20 cellular contexts compared by ENCODE assay signal in the genomic region with DNA sequence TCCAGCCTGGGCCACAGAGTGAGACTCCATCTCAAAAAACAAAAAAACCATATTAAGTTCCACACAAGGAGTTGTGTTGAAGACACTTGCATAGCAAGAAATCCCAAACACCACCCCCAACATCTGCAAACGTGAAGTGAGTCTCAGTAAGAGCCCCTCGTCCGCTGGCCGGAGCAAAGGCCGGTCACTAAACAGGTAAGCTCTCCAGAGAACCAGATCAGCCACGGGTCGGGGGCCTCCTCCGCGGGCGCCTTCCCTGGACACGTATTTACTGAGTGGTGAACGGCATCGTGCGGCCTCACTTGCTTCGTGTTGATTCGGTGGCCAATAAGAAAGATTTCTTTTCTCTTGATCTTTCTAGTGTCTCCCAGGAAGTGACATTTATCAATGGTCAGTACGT.
DNase-seq lines count a peak whose midpoint lies in the region; ATAC-seq, FAIRE-seq and TF ChIP-seq lines count a peak whose summit lies in the region.
"Had no signal": no experiment of that assay in that cellular context is flagged by ENCODE, and none has a peak within 500 bp of the region (broad histone marks: within the 10 kb centered on the region; RNA-seq: fewer than 3 reads in every experiment).

No MANE protein-coding gene starts in this region.

- H3K36me3 ChIP-seq in kidney (ENCODE audit: control insufficient read depth in 1 of 2, insufficient read depth in 2 of 2, low read length in 2 of 2) (no peaks in the 10 kb centered on the region), ascending aorta (no peaks in the 10 kb centered on the region)

- H3K27me3 Mint-ChIP-seq in chondrocyte (ENCODE audit: low read depth), result peaks cover 26% of the 10 kb centered on the region
- peaks cover 27% of the 10 kb centered on the region for H3K27me3 Mint-ChIP-seq in activated T-cell treated with anti-CD3 and anti-CD28 coated beads, Interleukin-2, amount 50 U/mL, for 4 hours (ENCODE audit: low read depth)

- H3K36me3 Mint-ChIP-seq in chondrocyte (ENCODE audit: low read depth), result no peaks in the 10 kb centered on the region
- H3K36me3 Mint-ChIP-seq in activated T-cell treated with anti-CD3 and anti-CD28 coated beads, Interleukin-2, amount 50 U/mL, for 4 hours (ENCODE audit: insufficient read depth), result no peaks in the 10 kb centered on the region
- H3K36me3 Mint-ChIP-seq: CD4-positive, alpha-beta memory T cell had no signal

- intact Hi-C loops in kidney (cut with DNase I), result no loop called here
- intact Hi-C loops in ascending aorta (cut with DNase I), result no loop called here

- no peak overlapping the region for H3K4me3 Mint-ChIP-seq in chondrocyte (ENCODE audit: unreplicated experiment)
- no peak overlapping the region for H3K4me3 Mint-ChIP-seq in activated T-cell treated with anti-CD3 and anti-CD28 coated beads, Interleukin-2, amount 50 U/mL, for 4 hours
- H3K4me3 Mint-ChIP-seq: CD4-positive, alpha-beta memory T cell; H9 had no signal

- TF ChIP-seq CTCF in chondrocyte (IDR thresholded peaks at IDR 0.05), result no peak
- no peak for TF ChIP-seq CTCF in kidney (IDR thresholded peaks at IDR 0.05; ENCODE audit: borderline replicate concordance, extremely low read depth, insufficient read depth)
- no peak for TF ChIP-seq CTCF in ascending aorta (IDR thresholded peaks at IDR 0.05)

- ATAC-seq in activated T-cell treated with anti-CD3 and anti-CD28 coated beads, Interleukin-2, amount 50 U/mL, for 4 hours, result no peak
- ATAC-seq: HCT116 had no signal

- FAIRE-seq in kidney (lab: Jason Lieb, UNC), result no peak
- FAIRE-seq: GM12891, GM18507, GM19239, H1 had no signal

- no peaks in the 10 kb centered on the region for H3K4me1 Mint-ChIP-seq in chondrocyte (ENCODE audit: low read depth)
- peaks cover 12% of the 10 kb centered on the region for H3K4me1 Mint-ChIP-seq in activated T-cell treated with anti-CD3 and anti-CD28 coated beads, Interleukin-2, amount 50 U/mL, for 4 hours (ENCODE audit: low read depth)

- H3K4me3 ChIP-seq in kidney (ENCODE audit: low read length in 2 of 2), result no peak overlapping the region
- no peak overlapping the region for H3K4me3 ChIP-seq in ascending aorta
- H3K4me3 ChIP-seq: GM23248 had no signal

- H3K9me3 ChIP-seq in kidney (ENCODE audit: control insufficient read depth in 1 of 2, low read length in 2 of 2) (no peaks in the 10 kb centered on the region), ascending aorta (no peaks in the 10 kb centered on the region)

- no peak overlapping the region for H3K9ac ChIP-seq in kidney (ENCODE audit: low read length in 2 of 2)
- H3K9ac ChIP-seq: GM23248 had no signal

- H3K27me3 ChIP-seq in ascending aorta, result no peaks in the 10 kb centered on the region

- H3K9me3 Mint-ChIP-seq in chondrocyte (ENCODE audit: low read depth), result no peaks in the 10 kb centered on the region
- H3K9me3 Mint-ChIP-seq in activated T-cell treated with anti-CD3 and anti-CD28 coated beads, Interleukin-2, amount 50 U/mL, for 4 hours, result no peaks in the 10 kb centered on the region
- H3K9me3 Mint-ChIP-seq: CD4-positive, alpha-beta memory T cell; H9 had no signal

- DNase-seq in chondrocyte (ENCODE audit: low spot score) (peak; percentile 79), kidney (peak; percentile 66), mesenteric fat pad (ENCODE audit: low spot score) (peak; percentile 83), ascending aorta (ENCODE audit: low spot score in 2 of 2) (no peak)
- DNase-seq in activated naive CD4-positive, alpha-beta T cell treated with Interleukin-2 at 50 U/mL for 16 hours, result no peak
- no peak for DNase-seq in activated T-cell treated with anti-CD3 and anti-CD28 coated beads, Interleukin-2, amount 50 U/mL, for 4 hours
- DNase-seq: C1 segment of cervical spinal cord; Calu3; CD4-positive, alpha-beta memory T cell; COR-L47; DMS53; DMS79 treated with DMSO at 0.1 percent for 48 hours; GF-D8; GM23248; H9 had no signal

- no peak overlapping the region for H3K27ac Mint-ChIP-seq in chondrocyte (ENCODE audit: unreplicated experiment)
- H3K27ac Mint-ChIP-seq: H9 had no signal

- H3K27ac ChIP-seq in kidney (ENCODE audit: low read depth in 2 of 2, low read length in 2 of 2) (no peak overlapping the region), ascending aorta (no peak overlapping the region)
- H3K27ac ChIP-seq: GM23248 had no signal

- H3K4me1 ChIP-seq in kidney (ENCODE audit: control insufficient read depth in 1 of 2, insufficient read depth in 1 of 2, low read depth in 1 of 2, low read length in 2 of 2) (peaks cover 0 to 3% of the 10 kb centered on the region in 2 donors), ascending aorta (no peaks in the 10 kb centered on the region)

Comparison
In these comparisons a context has a peak if more than half of its experiments do, and no peak if none do; other contexts are left out.
1. DNase-seq: peak in chondrocyte (single experiment), kidney (single experiment) and mesenteric fat pad (single experiment); none in ascending aorta (0 of 2), activated naive CD4-positive, alpha-beta T cell treated with Interleukin-2 at 50 U/mL for 16 hours (single experiment) and activated T-cell treated with anti-CD3 and anti-CD28 coated beads, Interleukin-2, amount 50 U/mL, for 4 hours (single experiment).